Comparison of ENCODE assay signal across 24 cellular contexts in the genomic region with DNA sequence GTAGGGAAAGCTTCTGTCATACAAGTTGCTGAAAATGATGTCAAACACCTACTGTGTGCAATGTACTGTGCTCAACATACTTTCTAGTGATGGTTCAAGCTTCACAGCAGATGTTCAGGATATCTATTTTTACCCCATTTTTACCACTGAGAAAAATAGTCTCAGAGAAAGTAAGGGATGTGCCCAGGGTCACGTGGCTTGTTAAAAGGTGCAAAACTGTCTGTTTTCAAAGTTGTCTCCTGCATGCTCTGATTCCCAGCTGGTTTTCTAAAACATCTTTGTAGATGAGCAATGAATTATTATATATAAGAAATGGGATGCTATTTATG.
"Had no signal": no experiment of that assay in that cellular context is flagged by ENCODE, and none has a peak within 500 bp of the region (broad histone marks: within the 10 kb centered on the region; RNA-seq: fewer than 3 reads in every experiment).

No MANE protein-coding gene starts in this region.

- H3K27ac Mint-ChIP-seq: activated CD4-positive, alpha-beta memory T cell treated with anti-CD3 and anti-CD28 coated beads for 36 hours; activated CD4-positive, alpha-beta T cell treated with anti-CD3 and anti-CD28 coated beads, Interleukin-2, amount 10 ng/mL, durations not matched to agents 7 days and 5 days; activated naive CD4-positive, alpha-beta T cell treated with anti-CD3 and anti-CD28 coated beads, Interleukin-2, amount 50 U/mL, for 72 hours; activated naive CD8-positive, alpha-beta T cell treated with anti-CD3 and anti-CD28 coated beads, Interleukin-2, amount 50 U/mL, for 24 hours had no signal

- H3K36me3 ChIP-seq: ascending aorta, cardiac muscle cell, MG63 had no signal

- H3K9me3 ChIP-seq: ascending aorta, body of pancreas, MG63 had no signal

- H3K27me3 ChIP-seq: ascending aorta, body of pancreas, cardiac muscle cell, MG63 had no signal

- ATAC-seq: activated naive CD4-positive, alpha-beta T cell treated with anti-CD3 and anti-CD28 coated beads, Interleukin-2, amount 50 U/mL, for 72 hours; activated naive CD8-positive, alpha-beta T cell treated with anti-CD3 and anti-CD28 coated beads, Interleukin-2, amount 50 U/mL, for 24 hours; activated T-cell treated with anti-CD3 and anti-CD28 coated beads, Interleukin-2, amount 50 U/mL, for 4 hours; body of pancreas; PC-3 had no signal

- H3K4me1 Mint-ChIP-seq: activated CD4-positive, alpha-beta T cell treated with anti-CD3 and anti-CD28 coated beads, Interleukin-2, amount 10 ng/mL, durations not matched to agents 7 days and 5 days; activated naive CD8-positive, alpha-beta T cell treated with anti-CD3 and anti-CD28 coated beads, Interleukin-2, amount 50 U/mL, for 24 hours had no signal

- H3K9me3 Mint-ChIP-seq: activated CD4-positive, alpha-beta memory T cell treated with anti-CD3 and anti-CD28 coated beads for 36 hours; activated naive CD4-positive, alpha-beta T cell treated with anti-CD3 and anti-CD28 coated beads, Interleukin-2, amount 50 U/mL, for 72 hours; activated T-cell treated with anti-CD3 and anti-CD28 coated beads, Interleukin-2, amount 50 U/mL, for 4 hours had no signal

- H3K27me3 Mint-ChIP-seq: activated CD4-positive, alpha-beta T cell treated with anti-CD3 and anti-CD28 coated beads, Interleukin-2, amount 10 ng/mL, durations not matched to agents 7 days and 5 days had no signal

- DNase-seq: activated CD4-positive, alpha-beta memory T cell treated with anti-CD3 and anti-CD28 coated beads for 36 hours; activated CD4-positive, alpha-beta T cell treated with anti-CD3 and anti-CD28 coated beads, Interleukin-2, amount 10 ng/mL, durations not matched to agents 7 days and 5 days; activated CD4-positive, CD25-positive, alpha-beta regulatory T cell; activated CD8-positive, alpha-beta memory T cell treated with anti-CD3 and anti-CD28 coated beads for 24 hours; activated effector memory CD4-positive, alpha-beta T cell treated with anti-CD3 and anti-CD28 coated beads, Interleukin-2, amount 50 U/mL, for 16 hours; activated naive CD4-positive, alpha-beta T cell treated with Interleukin-2 at 50 U/mL for 16 hours; activated naive CD8-positive, alpha-beta T cell treated with anti-CD3 and anti-CD28 coated beads, Interleukin-2, amount 50 U/mL, for 24 hours; activated T-cell treated with anti-CD3 and anti-CD28 coated beads, Interleukin-2, amount 50 U/mL, for 4 hours; amniotic stem cell; body of pancreas; MG63; NCI-H1105; NCI-H1436; NCI-H1694 treated with DMSO at 0.1 percent for 48 hours; NCI-H2029 treated with DMSO at 0.1 percent for 48 hours; NCI-H510A treated with DMSO at 0.1 percent for 48 hours; NCI-H69; PC-3; SHP77 treated with DMSO at 0.1 percent for 48 hours; T-helper 1 cell had no signal

- H3K4me3 ChIP-seq: ascending aorta, body of pancreas, cardiac muscle cell, MG63 had no signal

- H3K36me3 Mint-ChIP-seq: activated CD4-positive, alpha-beta memory T cell treated with anti-CD3 and anti-CD28 coated beads for 36 hours; activated naive CD4-positive, alpha-beta T cell treated with anti-CD3 and anti-CD28 coated beads, Interleukin-2, amount 50 U/mL, for 72 hours had no signal

- H3K4me1 ChIP-seq: ascending aorta, body of pancreas had no signal

- H3K27ac ChIP-seq: ascending aorta, body of pancreas, cardiac muscle cell, VCaP had no signal

- H3K4me3 Mint-ChIP-seq: activated CD4-positive, alpha-beta memory T cell treated with anti-CD3 and anti-CD28 coated beads for 36 hours; activated CD4-positive, alpha-beta T cell treated with anti-CD3 and anti-CD28 coated beads, Interleukin-2, amount 10 ng/mL, durations not matched to agents 7 days and 5 days; activated naive CD8-positive, alpha-beta T cell treated with anti-CD3 and anti-CD28 coated beads, Interleukin-2, amount 50 U/mL, for 24 hours; activated T-cell treated with anti-CD3 and anti-CD28 coated beads, Interleukin-2, amount 50 U/mL, for 4 hours had no signal
